Comparison of ENCODE assay signal across 11 cellular contexts in the genomic region with DNA sequence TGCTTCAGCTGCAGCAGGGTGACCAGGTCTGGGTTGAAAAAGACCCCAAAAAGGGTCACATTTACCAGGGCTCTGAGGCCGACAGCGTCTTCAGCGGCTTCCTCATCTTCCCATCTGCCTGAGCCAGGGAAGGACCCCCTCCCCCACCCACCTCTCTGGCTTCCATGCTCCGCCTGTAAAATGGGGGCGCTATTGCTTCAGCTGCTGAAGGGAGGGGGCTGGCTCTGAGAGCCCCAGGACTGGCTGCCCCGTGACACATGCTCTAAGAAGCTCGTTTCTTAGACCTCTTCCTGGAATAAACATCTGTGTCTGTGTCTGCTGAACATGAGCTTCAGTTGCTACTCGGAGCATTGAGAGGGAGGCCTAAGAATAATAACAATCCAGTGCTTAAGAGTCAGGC.
DNase-seq lines count a peak whose midpoint lies in the region; TF ChIP-seq lines count a peak whose summit lies in the region.
"Had no signal": no experiment of that assay in that cellular context is flagged by ENCODE, and none has a peak within 500 bp of the region (broad histone marks: within the 10 kb centered on the region; RNA-seq: fewer than 3 reads in every experiment).

No MANE protein-coding gene starts in this region.

- peaks cover 0 to 38% (median 22%) of the 10 kb centered on the region in 5 donors for H3K4me1 ChIP-seq in subcutaneous abdominal adipose tissue (ENCODE audit: control insufficient read depth in 5 of 5, insufficient read depth in 5 of 5, low read length in 5 of 5)

- in situ Hi-C loops in GM13977 (cut with MboI; ENCODE audit: low pct_unique_long_range_greater_than_20kb, low sequenced_read_pairs, unreplicated experiment), result loop anchor here (25.0 kb wide), 2 partner anchors 227 to 502 kb away; a partner anchor contains a TSS

- H3K27ac ChIP-seq in subcutaneous abdominal adipose tissue (ENCODE audit: low read depth, low read length), result no peak overlapping the region
- H3K27ac ChIP-seq: A549 had no signal

- CTCF ChIA-PET in HEK293T (lab: Yijun Ruan, JAX), result interaction anchor here (0.6 to 1.1 kb wide), 3 partner anchors 66 to 223 kb away, joined by 3 to 6 read pairs (median 4); no protein-coding TSS in a partner anchor

- H3K9ac ChIP-seq in subcutaneous abdominal adipose tissue (ENCODE audit: low read length in 5 of 5), result no peak overlapping the region

- DNase-seq in NCI-H2227 (lab: John Stamatoyannopoulos, UW; ENCODE audit: unreplicated experiment), result peak; percentile 35
- DNase-seq in NCI-H2227 treated with DMSO at 0.1 percent for 48 hours (lab: John Stamatoyannopoulos, UW), result no peak
- peak; percentile 40 for DNase-seq in OCI-M1 (lab: John Stamatoyannopoulos, UW)
- DNase-seq in fibroblast of peridontal ligament (ENCODE audit: extremely low read depth), result peak; percentile 35
- no peak for DNase-seq in GM13977 (ENCODE audit: low spot score)
- no peak for DNase-seq in HEK293T (ENCODE audit: extremely low spot score)
- no peak for DNase-seq in NCI-H1694 (lab: John Stamatoyannopoulos, UW)
- DNase-seq: activated T-cell treated with anti-CD3 and anti-CD28 coated beads, Interleukin-2, amount 50 U/mL, for 72 hours; NCI-H446 had no signal

- H3K4me3 ChIP-seq in subcutaneous abdominal adipose tissue (ENCODE audit: low read depth in 1 of 5, low read length in 5 of 5), result peak overlapping the region in 3 of 5 donors; percentile 11 to 62 (median 61)
- H3K4me3 ChIP-seq: A549 had no signal

- no peaks in the 10 kb centered on the region for H3K9me3 ChIP-seq in subcutaneous abdominal adipose tissue (ENCODE audit: control insufficient read depth in 5 of 5, low read length in 5 of 5)
- H3K9me3 ChIP-seq: A549 had no signal

- no peak for TF ChIP-seq CTCF in GM13977 (IDR thresholded peaks at IDR 0.05; ENCODE audit: extremely low read depth, insufficient read depth, missing control alignments)

- POLR2A ChIA-PET in HEK293T (lab: Yijun Ruan, JAX), result no interaction called here

- H3K27me3 ChIP-seq in subcutaneous abdominal adipose tissue (ENCODE audit: control insufficient read depth in 5 of 5, insufficient read depth in 4 of 5, low read length in 5 of 5), result peaks cover 3 to 35% (median 12%) of the 10 kb centered on the region in 5 donors

- peaks cover 0 to 2% (median 0%) of the 10 kb centered on the region in 5 donors for H3K36me3 ChIP-seq in subcutaneous abdominal adipose tissue (ENCODE audit: control insufficient read depth in 5 of 5, insufficient read depth in 5 of 5, low read length in 5 of 5)

TF ChIP-seq in HEK293T, 16 proteins besides CTCF, POLR2A, EP300 and RAD21:
- TF ChIP-seq SP1 (IDR thresholded peaks at IDR 0.05), result no peak
TF ChIP-seq in HEK293T: peak in this region for 0.

Comparison
In these comparisons a context has a peak if more than half of its experiments do, and no peak if none do; other contexts are left out.
1. DNase-seq: peak in NCI-H2227 (single experiment), OCI-M1 (single experiment) and fibroblast of peridontal ligament (single experiment); none in NCI-H2227 treated with DMSO at 0.1 percent for 48 hours (single experiment), GM13977 (single experiment), HEK293T (single experiment) and NCI-H1694 (single experiment).